In the genomic region with DNA sequence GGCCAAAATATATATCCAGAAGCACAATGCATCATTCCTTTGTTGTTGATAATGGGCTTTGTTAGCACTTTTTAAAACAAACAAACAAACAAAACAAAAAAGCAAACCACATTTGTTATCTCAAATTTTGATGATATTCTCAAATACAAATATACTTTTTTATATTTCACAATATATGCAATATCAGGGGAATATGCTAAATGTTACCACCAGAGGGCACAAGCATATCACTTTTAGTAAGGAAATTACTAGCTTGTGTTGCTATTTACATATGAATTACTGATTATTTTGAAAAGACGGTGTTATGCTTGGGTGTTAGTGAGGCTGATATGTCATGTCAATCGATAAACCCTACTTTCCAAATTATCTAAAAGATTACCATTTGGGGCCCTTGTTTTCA, we compare ENCODE assay signal across 1 cellular context.
TF ChIP-seq lines count a peak whose summit lies in the region.

No MANE protein-coding gene starts in this region.

TF ChIP-seq in GM23338, 12 proteins besides CTCF, POLR2A, EP300 and RAD21 (continued from another document):
- no peak for TF ChIP-seq EZH2 (IDR thresholded peaks at IDR 0.05; ENCODE audit: low read depth, unreplicated experiment)
- no peak for TF ChIP-seq POLR2AphosphoS5 (IDR thresholded peaks at IDR 0.05; ENCODE audit: low read depth)
- TF ChIP-seq, protein P1, sequence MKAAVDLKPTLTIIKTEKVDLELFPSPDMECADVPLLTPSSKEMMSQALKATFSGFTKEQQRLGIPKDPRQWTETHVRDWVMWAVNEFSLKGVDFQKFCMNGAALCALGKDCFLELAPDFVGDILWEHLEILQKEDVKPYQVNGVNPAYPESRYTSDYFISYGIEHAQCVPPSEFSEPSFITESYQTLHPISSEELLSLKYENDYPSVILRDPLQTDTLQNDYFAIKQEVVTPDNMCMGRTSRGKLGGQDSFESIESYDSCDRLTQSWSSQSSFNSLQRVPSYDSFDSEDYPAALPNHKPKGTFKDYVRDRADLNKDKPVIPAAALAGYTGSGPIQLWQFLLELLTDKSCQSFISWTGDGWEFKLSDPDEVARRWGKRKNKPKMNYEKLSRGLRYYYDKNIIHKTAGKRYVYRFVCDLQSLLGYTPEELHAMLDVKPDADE (IDR thresholded peaks at IDR 0.05): no peak
